25 cellular contexts compared by ENCODE assay signal in the genomic region with DNA sequence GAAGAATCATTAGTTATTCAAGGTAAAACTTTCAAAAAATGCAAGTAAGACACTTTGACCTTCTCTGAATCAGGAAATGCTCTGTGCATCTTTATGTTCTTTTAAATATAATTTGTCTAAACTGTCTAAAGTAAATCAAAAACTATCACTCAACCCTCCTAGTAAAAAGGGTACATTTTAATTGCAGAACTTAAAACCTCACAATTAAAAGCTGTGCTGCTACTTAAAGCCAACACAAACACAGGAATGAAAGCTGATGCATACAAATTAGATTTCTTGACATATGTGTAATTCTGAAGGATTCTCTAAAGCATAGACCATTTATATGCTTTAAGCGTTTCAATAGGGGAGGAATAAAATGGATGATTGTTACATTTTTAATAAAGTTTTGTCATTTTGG. TPM values are rescaled to one million over a fixed set of nuclear protein-coding genes. Genes with fewer than 3 reads are reported as not detected.
DNase-seq lines count a peak whose midpoint lies in the region; ATAC-seq and TF ChIP-seq lines count a peak whose summit lies in the region.
"Had no signal": no experiment of that assay in that cellular context is flagged by ENCODE, and none has a peak within 500 bp of the region (broad histone marks: within the 10 kb centered on the region; RNA-seq: fewer than 3 reads in every experiment).

No MANE protein-coding gene starts in this region.

- H3K36me3 ChIP-seq in HEK293 (ENCODE audit: control insufficient read depth in 2 of 2, insufficient read depth in 1 of 2, low read length in 2 of 2) (no peaks in the 10 kb centered on the region), mucosa of descending colon (ENCODE audit: low read depth) (no peaks in the 10 kb centered on the region)
- H3K36me3 ChIP-seq: BE2C, BLaER1 had no signal

- H3K9me3 ChIP-seq in HEK293 (ENCODE audit: control insufficient read depth, insufficient read depth, low read depth, low read length) (no peaks in the 10 kb centered on the region), mucosa of descending colon (no peaks in the 10 kb centered on the region)
- H3K9me3 ChIP-seq: BE2C, BLaER1 had no signal

- TF ChIP-seq CTCF in HEK293 (tag by site-specific recombination; IDR thresholded peaks at IDR 0.05) (no peak), mucosa of descending colon (IDR thresholded peaks at IDR 0.05) (no peak)

- H3K4me1 ChIP-seq in HEK293 (ENCODE audit: control insufficient read depth, insufficient read depth, low read length) (no peaks in the 10 kb centered on the region), mucosa of descending colon (ENCODE audit: low read depth) (no peaks in the 10 kb centered on the region)
- H3K4me1 ChIP-seq: BLaER1 had no signal

- intact Hi-C loops in mucosa of descending colon (cut with DNase I, micrococcal nuclease): no loop called here

- DNase-seq in HEK293T (ENCODE audit: extremely low spot score): no peak
- peak; percentile 11 for DNase-seq in astrocyte of the hippocampus (ENCODE audit: low read depth, low spot score)
- no peak for DNase-seq in T-helper 1 cell
- no peak for DNase-seq in mucosa of descending colon
- DNase-seq: 8988T; ACHN; BE2C; C1 segment of cervical spinal cord; CD4-positive, alpha-beta memory T cell; CD4-positive, CD25-positive, alpha-beta regulatory T cell; CD8-positive, alpha-beta memory T cell; COR-L47; DMS 273 treated with DMSO at 0.1 percent for 48 hours; DMS153; DMS53; DMS79; DND-41; EL; GDM1 had no signal

- POLR2A ChIA-PET in HEK293 (lab: Yijun Ruan, JAX) (no interaction called here), HEK293T (lab: Yijun Ruan, JAX) (no interaction called here)

- no peak for ATAC-seq in GM21390 (IDR thresholded peaks at IDR 0.05; ENCODE audit: unreplicated experiment)
- no peak for ATAC-seq in mucosa of descending colon
- ATAC-seq: GM12878 had no signal

- H3K27ac ChIP-seq in HEK293 (ENCODE audit: extremely low read depth, low read depth, low read length): no peak overlapping the region
- H3K27ac ChIP-seq: BLaER1 had no signal

- H3K4me3 ChIP-seq in HEK293 (ENCODE audit: low read depth, low read length): no peak overlapping the region
- H3K4me3 ChIP-seq in mucosa of descending colon: no peak overlapping the region
- H3K4me3 ChIP-seq: BLaER1, GM12878 had no signal

- CTCF ChIA-PET in HEK293 (lab: Yijun Ruan, JAX): no interaction called here
- CTCF ChIA-PET in HEK293T (lab: Yijun Ruan, JAX): no interaction called here

TF ChIP-seq in HEK293, 187 proteins besides CTCF, POLR2A, EP300 and RAD21:
- TF ChIP-seq, protein P1, sequence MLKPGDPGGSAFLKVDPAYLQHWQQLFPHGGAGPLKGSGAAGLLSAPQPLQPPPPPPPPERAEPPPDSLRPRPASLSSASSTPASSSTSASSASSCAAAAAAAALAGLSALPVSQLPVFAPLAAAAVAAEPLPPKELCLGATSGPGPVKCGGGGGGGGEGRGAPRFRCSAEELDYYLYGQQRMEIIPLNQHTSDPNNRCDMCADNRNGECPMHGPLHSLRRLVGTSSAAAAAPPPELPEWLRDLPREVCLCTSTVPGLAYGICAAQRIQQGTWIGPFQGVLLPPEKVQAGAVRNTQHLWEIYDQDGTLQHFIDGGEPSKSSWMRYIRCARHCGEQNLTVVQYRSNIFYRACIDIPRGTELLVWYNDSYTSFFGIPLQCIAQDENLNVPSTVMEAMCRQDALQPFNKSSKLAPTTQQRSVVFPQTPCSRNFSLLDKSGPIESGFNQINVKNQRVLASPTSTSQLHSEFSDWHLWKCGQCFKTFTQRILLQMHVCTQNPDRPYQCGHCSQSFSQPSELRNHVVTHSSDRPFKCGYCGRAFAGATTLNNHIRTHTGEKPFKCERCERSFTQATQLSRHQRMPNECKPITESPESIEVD (tag by site-specific recombination; IDR thresholded peaks at IDR 0.05): peak; percentile 38
- no peak for TF ChIP-seq ZBTB1 (tag by site-specific recombination; IDR thresholded peaks at IDR 0.05)

TF ChIP-seq in HEK293T, 16 proteins besides CTCF, POLR2A, EP300 and RAD21:
- TF ChIP-seq NFRKB (IDR thresholded peaks at IDR 0.05): no peak
- TF ChIP-seq, protein P2, sequence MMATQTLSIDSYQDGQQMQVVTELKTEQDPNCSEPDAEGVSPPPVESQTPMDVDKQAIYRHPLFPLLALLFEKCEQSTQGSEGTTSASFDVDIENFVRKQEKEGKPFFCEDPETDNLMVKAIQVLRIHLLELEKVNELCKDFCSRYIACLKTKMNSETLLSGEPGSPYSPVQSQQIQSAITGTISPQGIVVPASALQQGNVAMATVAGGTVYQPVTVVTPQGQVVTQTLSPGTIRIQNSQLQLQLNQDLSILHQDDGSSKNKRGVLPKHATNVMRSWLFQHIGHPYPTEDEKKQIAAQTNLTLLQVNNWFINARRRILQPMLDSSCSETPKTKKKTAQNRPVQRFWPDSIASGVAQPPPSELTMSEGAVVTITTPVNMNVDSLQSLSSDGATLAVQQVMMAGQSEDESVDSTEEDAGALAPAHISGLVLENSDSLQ (IDR thresholded peaks at IDR 0.05): 0 out of 2 replicates have a peak, but pooled peaks have one; percentile 55
TF ChIP-seq in HEK293T: peak in this region for 1.

RNA-seq across cellular contexts. Expression of a gene that starts 58.3 kb away (rescaled TPM):
- 1 to 10 TPM; 3.2 to 6.5 (median 6.4) TPM for total RNA-seq in mucosa of descending colon
- total RNA-seq: CD4-positive, alpha-beta memory T cell; CD8-positive, alpha-beta memory T cell; Daoy; G401 had no signal
